14 cellular contexts compared by ENCODE assay signal in the genomic region with DNA sequence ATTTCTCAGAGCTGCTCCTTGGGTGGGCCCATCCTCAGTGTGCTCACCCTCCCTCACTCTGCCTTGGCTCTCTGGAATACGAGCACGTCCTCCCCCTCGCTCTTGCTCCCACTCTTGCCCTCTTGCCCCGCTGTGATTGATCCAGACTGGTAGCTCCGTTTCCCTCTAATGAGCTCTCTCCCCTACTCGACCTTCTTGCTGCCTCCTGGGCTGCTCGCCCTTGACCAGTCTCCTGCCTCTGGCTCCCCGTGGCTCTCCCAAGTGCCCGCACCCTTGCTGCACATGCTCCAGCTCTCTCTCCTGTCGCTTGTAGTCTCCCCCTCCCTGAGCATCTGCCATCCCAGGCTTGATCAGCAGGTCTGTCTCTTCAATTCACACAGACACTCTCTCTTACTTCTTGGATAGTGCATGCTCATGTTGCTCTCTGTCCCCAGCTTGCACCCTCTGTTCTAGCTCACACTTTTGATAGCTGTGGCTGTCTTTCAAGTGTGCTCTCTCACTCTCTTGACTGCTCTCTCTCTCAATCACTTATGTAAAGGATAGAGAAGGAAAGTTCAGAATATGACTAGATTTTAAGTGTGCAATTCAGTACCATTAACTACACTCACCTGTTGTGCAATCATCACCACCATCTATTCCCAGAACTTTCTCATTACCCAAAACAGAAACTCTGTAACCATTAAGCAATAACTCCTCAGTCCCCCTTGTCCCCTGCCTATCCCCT. TPM values are rescaled to one million over a fixed set of nuclear protein-coding genes. Genes with fewer than 3 reads are reported as not detected.
DNase-seq lines count a peak whose midpoint lies in the region; ATAC-seq and TF ChIP-seq lines count a peak whose summit lies in the region.
"Had no signal": no experiment of that assay in that cellular context is flagged by ENCODE, and none has a peak within 500 bp of the region (broad histone marks: within the 10 kb centered on the region; RNA-seq: fewer than 3 reads in every experiment).

No MANE protein-coding gene starts in this region.

- DNase-seq in DMS 273 (lab: John Stamatoyannopoulos, UW; ENCODE audit: unreplicated experiment) (peak; percentile 58), DMS 273 treated with DMSO at 0.1 percent for 48 hours (lab: John Stamatoyannopoulos, UW) (no peak), right atrium auricular region (ENCODE audit: low spot score) (no peak), PC-9 (no peak)
- no peak for DNase-seq in stimulated activated naive B cell treated with anti-CD40 and anti-IgM and Interleukin-4, amounts not matched to agents 10 μg/mL and 1 μg/mL and 100 μg/mL, for 72 hours
- DNase-seq in effector CD4-positive, alpha-beta T cell, result no peak
- DNase-seq: sigmoid colon, testis had no signal

- CTCF ChIA-PET in PC-9 (lab: Charles Lee), result no interaction called here

- no peak overlapping the region for H3K4me2 ChIP-seq in PC-9

- H3K4me3 Mint-ChIP-seq in stimulated activated naive B cell treated with anti-CD40 and anti-IgM and Interleukin-4, amounts not matched to agents 10 μg/mL and 1 μg/mL and 100 μg/mL, for 72 hours, result no peak overlapping the region

- H3K9me3 Mint-ChIP-seq in stimulated activated naive B cell treated with anti-CD40 and anti-IgM and Interleukin-4, amounts not matched to agents 10 μg/mL and 1 μg/mL and 100 μg/mL, for 72 hours, result no peaks in the 10 kb centered on the region
- H3K9me3 Mint-ChIP-seq: activated naive CD4-positive, alpha-beta T cell treated with anti-CD3 and anti-CD28 coated beads, Interleukin-2, amount 50 U/mL, for 72 hours; IgD-negative memory B cell had no signal

- no peaks in the 10 kb centered on the region for H3K36me3 Mint-ChIP-seq in stimulated activated naive B cell treated with anti-CD40 and anti-IgM and Interleukin-4, amounts not matched to agents 10 μg/mL and 1 μg/mL and 100 μg/mL, for 72 hours
- H3K36me3 Mint-ChIP-seq: activated naive CD4-positive, alpha-beta T cell treated with anti-CD3 and anti-CD28 coated beads, Interleukin-2, amount 50 U/mL, for 72 hours; IgD-negative memory B cell had no signal

- TF ChIP-seq CTCF in VCaP (conservative IDR thresholded peaks at IDR 0.05) (no peak), right atrium auricular region (IDR thresholded peaks at IDR 0.05) (no peak), PC-9 (conservative IDR thresholded peaks at IDR 0.05) (no peak)

- H3F3A ChIP-seq in PC-9 (ENCODE audit: insufficient read depth, low read depth), result peaks cover 26% of the 10 kb centered on the region; the same call in 1 of the 2 replicates

- ATAC-seq in stimulated activated naive B cell treated with anti-CD40 and anti-IgM and Interleukin-4, amounts not matched to agents 10 μg/mL and 1 μg/mL and 100 μg/mL, for 72 hours (replicated peaks), result no peak
- ATAC-seq in HG03039 (IDR thresholded peaks at IDR 0.05; ENCODE audit: unreplicated experiment), result no peak
- ATAC-seq: esophagus mucosa had no signal

- 0 out of 2 replicates have a peak, but pooled peaks cover 6% of the 10 kb centered on the region for H3K79me2 ChIP-seq in PC-9 (ENCODE audit: low read depth)

- no peaks in the 10 kb centered on the region for H4K20me1 ChIP-seq in PC-9 (ENCODE audit: insufficient read depth)

- intact Hi-C loops in PC-9 (cut with micrococcal nuclease; ENCODE audit: unreplicated experiment), result loop anchor here (5.0 kb wide), 1 partner anchor 53 kb away; a partner anchor contains a TSS

- H3K9me3 ChIP-seq in right atrium auricular region (no peaks in the 10 kb centered on the region), PC-9 (ENCODE audit: insufficient read depth, low read depth) (no peaks in the 10 kb centered on the region)
- H3K9me3 ChIP-seq: sigmoid colon, testis had no signal

- peaks cover 19 to 20% of the 10 kb centered on the region in 2 donors for H3K27me3 Mint-ChIP-seq in stimulated activated naive B cell treated with anti-CD40 and anti-IgM and Interleukin-4, amounts not matched to agents 10 μg/mL and 1 μg/mL and 100 μg/mL, for 72 hours

- H3K4me3 ChIP-seq in right atrium auricular region, result no peak overlapping the region
- no peak overlapping the region for H3K4me3 ChIP-seq in PC-9
- H3K4me3 ChIP-seq: sigmoid colon, testis had no signal

- H3K4me1 ChIP-seq in right atrium auricular region (peaks cover 0 to 57% of the 10 kb centered on the region in 2 donors), PC-9 (replicated peaks; ENCODE audit: insufficient read depth) (peaks cover 37% of the 10 kb centered on the region)
- H3K4me1 ChIP-seq: testis had no signal

- no TSS peak for BruUV-seq in PC-9 (replicated peaks; lab: Mats Ljungman, UMichigan)

- H3K27me3 ChIP-seq in right atrium auricular region (no peaks in the 10 kb centered on the region), PC-9 (ENCODE audit: insufficient read depth, low read depth) (no peaks in the 10 kb centered on the region)
- H3K27me3 ChIP-seq: sigmoid colon, testis had no signal

- POLR2A ChIA-PET in PC-9 (lab: Charles Lee; ENCODE audit: unreplicated experiment), result no interaction called here

- no peak overlapping the region for H2AFZ ChIP-seq in PC-9

- H3K9me2 ChIP-seq in PC-9 (ENCODE audit: insufficient read depth), result no peaks in the 10 kb centered on the region

- peak overlapping the region; percentile 6 for H3K27ac Mint-ChIP-seq in stimulated activated naive B cell treated with anti-CD40 and anti-IgM and Interleukin-4, amounts not matched to agents 10 μg/mL and 1 μg/mL and 100 μg/mL, for 72 hours
- H3K27ac Mint-ChIP-seq: IgD-negative memory B cell had no signal

- H3K36me3 ChIP-seq in right atrium auricular region (no peaks in the 10 kb centered on the region), PC-9 (ENCODE audit: low read depth) (no peaks in the 10 kb centered on the region)
- H3K36me3 ChIP-seq: sigmoid colon had no signal

- peaks cover 15 to 17% of the 10 kb centered on the region in 2 donors for H3K4me1 Mint-ChIP-seq in stimulated activated naive B cell treated with anti-CD40 and anti-IgM and Interleukin-4, amounts not matched to agents 10 μg/mL and 1 μg/mL and 100 μg/mL, for 72 hours

- peak overlapping the region; percentile 22 for H3K27ac ChIP-seq in VCaP
- H3K27ac ChIP-seq in right atrium auricular region, result peak overlapping the region; percentile 54 to 66
- no peak overlapping the region for H3K27ac ChIP-seq in PC-9
- H3K27ac ChIP-seq: 22Rv1, sigmoid colon, testis had no signal

RNA-seq across cellular contexts. Expression of a gene that starts 51.1 kb away (rescaled TPM):
- total RNA-seq in right atrium auricular region (100 to 1,000 TPM in 1 of 2 donors, 10 to 100 TPM in 1; 98.4 to 144 TPM), PC-9 (2021) (45.4 and 48.1 TPM in 2 replicates)

RNA-seq across cellular contexts. Expression of a gene that starts 58.9 kb away (rescaled TPM):
- total RNA-seq in right atrium auricular region (not detected), PC-9 (2021) (not detected in 2 replicates)
- total RNA-seq: activated naive CD4-positive, alpha-beta T cell treated with anti-CD3 and anti-CD28 coated beads, Interleukin-2, amount 50 U/mL, for 72 hours; esophagus mucosa; sigmoid colon had no signal
